1 cellular context compared by ENCODE assay signal in genomic region chr14:91149462-91149861, GRCh38.
TF ChIP-seq lines count a peak whose summit lies in the region.

No MANE protein-coding gene starts in this region.

TF ChIP-seq in K562, 482 proteins besides CTCF, POLR2A, EP300 and RAD21 (continued from another document and continues in another):
- TF ChIP-seq NFIC (IDR thresholded peaks at IDR 0.05) (peak; percentile 34), SRF (CRISPR knock-in tag; IDR thresholded peaks at IDR 0.05) (no peak), TEAD4 (IDR thresholded peaks at IDR 0.05; ENCODE audit: low read length) (peak; percentile 66), TEAD4 (CRISPR knock-in tag; IDR thresholded peaks at IDR 0.05; ENCODE audit: borderline replicate concordance) (no peak), GATA2 (CRISPR knock-in tag; IDR thresholded peaks at IDR 0.05) (no peak), PHF21A (IDR thresholded peaks at IDR 0.05; ENCODE audit: borderline replicate concordance, low read depth) (no peak), ZNF318 (IDR thresholded peaks at IDR 0.05; ENCODE audit: borderline replicate concordance in 1 of 2, low read depth in 1 of 2) (no peak), ZNF592 (IDR thresholded peaks at IDR 0.05) (0 out of 2 replicates have a peak, but pooled peaks have one; percentile 18), ZNF197 (CRISPR knock-in tag; IDR thresholded peaks at IDR 0.05; ENCODE audit: low read depth) (no peak), OTX1 (CRISPR knock-in tag; IDR thresholded peaks at IDR 0.05) (no peak), SMARCB1 (IDR thresholded peaks at IDR 0.05; ENCODE audit: insufficient read length, low read depth) (no peak), KDM2B (CRISPR knock-in tag; IDR thresholded peaks at IDR 0.05) (no peak), MCM2 (IDR thresholded peaks at IDR 0.05; ENCODE audit: low read depth) (no peak), ZNF445 (CRISPR knock-in tag; IDR thresholded peaks at IDR 0.05; ENCODE audit: low read depth) (no peak), MXI1 (IDR thresholded peaks at IDR 0.05; ENCODE audit: low read depth, low read length) (no peak), GMEB1 (CRISPR knock-in tag; IDR thresholded peaks at IDR 0.05) (no peak), ZC3H4 (CRISPR knock-in tag; IDR thresholded peaks at IDR 0.05; ENCODE audit: borderline replicate concordance) (no peak), MNT (conservative IDR thresholded peaks at IDR 0.05) (peak in 1 of 2 experiments; percentile 32; a peak in 2 of 4 replicates), ESRRA (IDR thresholded peaks at IDR 0.05; ENCODE audit: borderline replicate concordance, low read depth) (no peak; the same call in 1 of the 2 replicates), NR4A1 (CRISPR knock-in tag; IDR thresholded peaks at IDR 0.05) (no peak), NR4A1 (tag; IDR thresholded peaks at IDR 0.05) (no peak), C11orf30 (IDR thresholded peaks at IDR 0.05; ENCODE audit: low read depth) (peak; percentile 99), SMARCE1 (IDR thresholded peaks at IDR 0.05) (peak; percentile 50; the same call in 1 of the 2 replicates), ZNF740 (CRISPR knock-in tag; IDR thresholded peaks at IDR 0.05) (no peak), ZNF740 (tag; IDR thresholded peaks at IDR 0.05) (no peak), FOSL1 (tag; conservative IDR thresholded peaks at IDR 0.05) (peak; percentile 72), KLF6 (CRISPR knock-in tag; IDR thresholded peaks at IDR 0.05; ENCODE audit: borderline replicate concordance) (no peak), MAFF (IDR thresholded peaks at IDR 0.05; ENCODE audit: low read length) (peak; percentile 99), NFYB (IDR thresholded peaks at IDR 0.05; ENCODE audit: extremely low read depth, insufficient read length) (no peak), CREM (IDR thresholded peaks at IDR 0.05; ENCODE audit: low read depth) (0 out of 2 replicates have a peak, but pooled peaks have one; percentile 6), NFIX (CRISPR knock-in tag; IDR thresholded peaks at IDR 0.05; ENCODE audit: low read depth) (no peak), YY1 (IDR thresholded peaks at IDR 0.05; ENCODE audit: borderline replicate concordance in 1 of 3, control insufficient read depth in 1 of 3, extremely low read depth in 1 of 3, insufficient read depth in 3 of 3, insufficient read length in 1 of 3, insufficient replicate concordance in 2 of 3, low read depth in 1 of 3, low read length in 2 of 3) (no peak), COPS2 (conservative IDR thresholded peaks at IDR 0.05) (no peak), HMBOX1 (IDR thresholded peaks at IDR 0.05) (peak; percentile 95), MEF2A (IDR thresholded peaks at IDR 0.05; ENCODE audit: control insufficient read depth, low read depth, low read length) (no peak), SUPT5H (IDR thresholded peaks at IDR 0.05) (no peak), ZBTB7A (IDR thresholded peaks at IDR 0.05; ENCODE audit: borderline replicate concordance, control insufficient read depth, low read depth, low read length) (no peak), ZFP36 (IDR thresholded peaks at IDR 0.05; ENCODE audit: low read depth, low read length, partially characterized antibody) (no peak), ZFPM2 (CRISPR knock-in tag; IDR thresholded peaks at IDR 0.05) (no peak), ZBTB1 (CRISPR knock-in tag; IDR thresholded peaks at IDR 0.05; ENCODE audit: borderline replicate concordance, low read depth) (no peak), CBFA2T3 (IDR thresholded peaks at IDR 0.05) (peak; percentile 59), TEAD1 (CRISPR knock-in tag; IDR thresholded peaks at IDR 0.05) (0 out of 4 replicates have a peak, but pooled peaks of 1 of the 2 experiments have one; percentile 31), NRF1 (conservative IDR thresholded peaks at IDR 0.05 in 1 of 2, IDR thresholded peaks at IDR 0.05 in 1 of 2) (no peak), JUN (IDR thresholded peaks at IDR 0.05; ENCODE audit: borderline replicate concordance, low read depth, low read length) (no peak), JUN (CRISPR knock-in tag; IDR thresholded peaks at IDR 0.05; ENCODE audit: borderline replicate concordance) (no peak), ZNF785 (CRISPR knock-in tag; IDR thresholded peaks at IDR 0.05) (no peak), PKNOX1 (IDR thresholded peaks at IDR 0.05) (no peak), MAFG (tag; conservative IDR thresholded peaks at IDR 0.05) (peak; percentile 99), CBX1 (IDR thresholded peaks at IDR 0.05; ENCODE audit: low read depth) (no peak), ARID1B (IDR thresholded peaks at IDR 0.05) (peak; percentile 55), ZNF79 (CRISPR knock-in tag; IDR thresholded peaks at IDR 0.05; ENCODE audit: low read depth) (no peak), HOXB6 (CRISPR knock-in tag; IDR thresholded peaks at IDR 0.05; ENCODE audit: borderline replicate concordance) (no peak), FOXA3 (CRISPR knock-in tag; conservative IDR thresholded peaks at IDR 0.05 in 1 of 2, IDR thresholded peaks at IDR 0.05 in 1 of 2) (no peak)
